In the genomic region with DNA sequence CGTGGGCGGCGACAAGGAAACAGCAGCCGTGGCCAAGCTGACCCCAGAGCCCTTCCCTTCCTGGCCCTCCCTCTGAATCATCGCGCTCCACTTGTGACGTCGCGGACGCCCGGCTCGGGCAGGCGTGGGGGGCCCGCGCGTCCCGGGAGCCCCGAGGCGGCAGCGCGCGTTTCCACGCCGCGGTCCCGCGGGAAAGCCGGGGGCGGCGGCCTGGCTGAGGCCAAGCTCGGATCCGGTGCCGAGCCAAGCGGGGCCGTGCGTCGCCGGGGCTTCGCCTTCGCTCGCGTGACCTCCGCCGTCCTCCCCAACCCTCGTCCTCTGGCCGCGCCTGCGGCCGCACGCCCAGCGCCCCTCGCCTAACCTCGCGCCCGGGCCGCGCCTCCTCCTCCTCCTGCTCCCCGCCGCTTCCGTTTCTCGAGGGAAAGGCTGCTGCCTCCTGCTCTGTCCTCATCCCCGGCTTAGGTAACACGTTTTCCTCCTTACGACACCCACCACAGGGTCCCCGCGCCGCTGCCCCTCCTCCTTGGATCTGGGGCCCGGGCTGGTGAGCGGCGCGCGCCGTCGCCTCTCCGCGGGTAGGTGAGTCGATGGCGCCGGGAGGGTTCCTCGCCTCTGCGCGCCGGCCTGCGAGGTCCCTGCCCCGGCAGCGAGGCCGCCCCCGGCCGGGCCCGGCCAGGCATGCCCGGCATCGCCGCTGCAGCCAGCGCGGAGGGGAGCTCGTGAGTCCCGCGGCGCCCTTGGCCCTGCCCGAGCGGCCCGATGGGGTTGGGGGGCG, we compare ENCODE assay signal across 8 cellular contexts. TPM values are rescaled to one million over a fixed set of nuclear protein-coding genes. Genes with fewer than 3 reads are reported as not detected.
DNase-seq lines count a peak whose midpoint lies in the region; ATAC-seq and TF ChIP-seq lines count a peak whose summit lies in the region.

A gene with protein sequence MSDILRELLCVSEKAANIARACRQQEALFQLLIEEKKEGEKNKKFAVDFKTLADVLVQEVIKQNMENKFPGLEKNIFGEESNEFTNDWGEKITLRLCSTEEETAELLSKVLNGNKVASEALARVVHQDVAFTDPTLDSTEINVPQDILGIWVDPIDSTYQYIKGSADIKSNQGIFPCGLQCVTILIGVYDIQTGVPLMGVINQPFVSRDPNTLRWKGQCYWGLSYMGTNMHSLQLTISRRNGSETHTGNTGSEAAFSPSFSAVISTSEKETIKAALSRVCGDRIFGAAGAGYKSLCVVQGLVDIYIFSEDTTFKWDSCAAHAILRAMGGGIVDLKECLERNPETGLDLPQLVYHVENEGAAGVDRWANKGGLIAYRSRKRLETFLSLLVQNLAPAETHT (plus strand): TSS at position 90 of the 775 bp plus-strand sequence. CDS start 16,514 bp downstream, outside the sequence.

- no peak for TF ChIP-seq CTCF in epithelial cell of esophagus (IDR thresholded peaks at IDR 0.05; ENCODE audit: insufficient read depth, low read depth, low read length, missing control alignments)
- no peak for TF ChIP-seq CTCF in mesothelial cell of epicardium (IDR thresholded peaks at IDR 0.05; ENCODE audit: unreplicated experiment)

- no peaks in the 10 kb centered on the region for H3K9me3 Mint-ChIP-seq in mesothelial cell of epicardium
- H3K9me3 Mint-ChIP-seq in stimulated activated naive CD8-positive, alpha-beta T cell treated with anti-CD3 and anti-CD28 coated beads, Interleukin-15, amount 100 ng/mL, for 72 hours = no peaks in the 10 kb centered on the region

- H3K36me3 Mint-ChIP-seq in mesothelial cell of epicardium = no peaks in the 10 kb centered on the region

- H3K27me3 Mint-ChIP-seq in mesothelial cell of epicardium (ENCODE audit: low read depth) = no peaks in the 10 kb centered on the region
- H3K27me3 Mint-ChIP-seq in stimulated activated naive CD8-positive, alpha-beta T cell treated with anti-CD3 and anti-CD28 coated beads, Interleukin-15, amount 100 ng/mL, for 72 hours = no peaks in the 10 kb centered on the region

- peak within 1 kb of the TSS; percentile 91 for H3K27ac Mint-ChIP-seq in mesothelial cell of epicardium
- H3K27ac Mint-ChIP-seq in stimulated activated naive CD8-positive, alpha-beta T cell treated with anti-CD3 and anti-CD28 coated beads, Interleukin-15, amount 100 ng/mL, for 72 hours = peak within 1 kb of the TSS; percentile 48 to 94

- DNase-seq in Ammon's horn (ENCODE audit: low spot score) = peak; percentile 63
- peak; percentile 68 to 79 for DNase-seq in NOMO-1 (lab: John Stamatoyannopoulos, UW; ENCODE audit: unreplicated experiment in 2 of 2)
- DNase-seq in activated T-cell treated with anti-CD3 and anti-CD28 coated beads for 24 hours (ENCODE audit: low read depth) = peak; percentile 19
- DNase-seq in epithelial cell of esophagus (ENCODE audit: low read depth) = peak; percentile 52
- peak; percentile 42 to 66 for DNase-seq in mesothelial cell of epicardium (ENCODE audit: low spot score in 2 of 2, unreplicated experiment in 2 of 2)
- peak; percentile 55 to 61 for DNase-seq in stimulated activated naive CD8-positive, alpha-beta T cell treated with anti-CD3 and anti-CD28 coated beads, Interleukin-15, amount 100 ng/mL, for 72 hours

- ATAC-seq in GM18868 (IDR thresholded peaks at IDR 0.05; ENCODE audit: unreplicated experiment) = peak; percentile 62
- ATAC-seq in HG03045 (IDR thresholded peaks at IDR 0.05; ENCODE audit: unreplicated experiment) = peak; percentile 73
- ATAC-seq in stimulated activated naive CD8-positive, alpha-beta T cell treated with anti-CD3 and anti-CD28 coated beads, Interleukin-15, amount 100 ng/mL, for 72 hours = peak; percentile 80

- peaks cover 18% of the 10 kb centered on the region for H3K4me1 Mint-ChIP-seq in mesothelial cell of epicardium
- H3K4me1 Mint-ChIP-seq in stimulated activated naive CD8-positive, alpha-beta T cell treated with anti-CD3 and anti-CD28 coated beads, Interleukin-15, amount 100 ng/mL, for 72 hours = peaks cover 14% of the 10 kb centered on the region

- peak within 1 kb of the TSS; percentile 57 for H3K4me3 ChIP-seq in epithelial cell of esophagus (ENCODE audit: low read length)

- peak within 1 kb of the TSS; percentile 78 for H3K4me3 Mint-ChIP-seq in mesothelial cell of epicardium
- peak within 1 kb of the TSS; percentile 87 to 89 for H3K4me3 Mint-ChIP-seq in stimulated activated naive CD8-positive, alpha-beta T cell treated with anti-CD3 and anti-CD28 coated beads, Interleukin-15, amount 100 ng/mL, for 72 hours

RNA-seq across cellular contexts. Expression of the gene that starts here (rescaled TPM):
- 18.4 to 20.6 TPM (median 20.3 TPM) in 3 replicates for total RNA-seq in mesothelial cell of epicardium

Comparison
In these comparisons a context has a peak if more than half of its experiments do, and no peak if none do; other contexts are left out.
1. Peak in every context shown above with its lines: DNase-seq, ATAC-seq and H3K4me3 ChIP-seq.
2. DNase-seq: peak in every context shown above with its lines; median percentile 74 in NOMO-1; 63 in Ammon's horn; 58 in stimulated activated naive CD8-positive, alpha-beta T cell treated with anti-CD3 and anti-CD28 coated beads, Interleukin-15, amount 100 ng/mL, for 72 hours; 54 in mesothelial cell of epicardium; 52 in epithelial cell of esophagus; 19 in activated T-cell treated with anti-CD3 and anti-CD28 coated beads for 24 hours.